ENCODE assay signal across 11 cellular contexts in genomic region chr20:25037288-25038102, GRCh38. TPM values are rescaled to one million over a fixed set of nuclear protein-coding genes. Genes with fewer than 3 reads are reported as not detected.
DNase-seq lines count a peak whose midpoint lies in the region; ATAC-seq and TF ChIP-seq lines count a peak whose summit lies in the region.
"Had no signal": no experiment of that assay in that cellular context is flagged by ENCODE, and none has a peak within 500 bp of the region (broad histone marks: within the 10 kb centered on the region; RNA-seq: fewer than 3 reads in every experiment).

No MANE protein-coding gene starts in this region.

- in situ Hi-C loops in KBM-7 (cut with MboI; ENCODE audit: low pct_unique_long_range_greater_than_20kb, low sequenced_read_pairs), result loop anchor here (25.0 kb wide), 1 partner anchor 350 kb away; the partner anchor contains the start of gene ABHD12
- in situ Hi-C loops in gastrocnemius medialis (cut with MboI; ENCODE audit: low sequenced_read_pairs in 4 of 4), result no loop called here

- no peaks in the 10 kb centered on the region for H3K27me3 ChIP-seq in CD4-positive, CD25-positive, alpha-beta regulatory T cell (ENCODE audit: control insufficient read depth, insufficient read depth, low read length)
- no peaks in the 10 kb centered on the region for H3K27me3 ChIP-seq in endodermal cell (ENCODE audit: control insufficient read depth, insufficient read depth, low read length, poor library complexity, severe bottlenecking)
- H3K27me3 ChIP-seq in gastrocnemius medialis, result no peaks in the 10 kb centered on the region
- H3K27me3 ChIP-seq: right lobe of liver had no signal

- H3K9ac ChIP-seq in endodermal cell (ENCODE audit: extremely low read depth, low read length, poor library complexity, severe bottlenecking), result no peak overlapping the region
- H3K9ac ChIP-seq: KMS-11 had no signal

- no peak for ATAC-seq in CD4-positive, CD25-positive, alpha-beta regulatory T cell (ENCODE audit: low read depth in 2 of 2)
- ATAC-seq in gastrocnemius medialis (no peak), HG03135 (IDR thresholded peaks at IDR 0.05; ENCODE audit: unreplicated experiment) (no peak), HG03571 (IDR thresholded peaks at IDR 0.05; ENCODE audit: unreplicated experiment) (no peak)
- ATAC-seq: right lobe of liver had no signal

- no peak overlapping the region for H3K4me3 ChIP-seq in CD4-positive, CD25-positive, alpha-beta regulatory T cell (ENCODE audit: low read depth, low read length)
- H3K4me3 ChIP-seq in endodermal cell (ENCODE audit: low read length) (no peak overlapping the region), gastrocnemius medialis (no peak overlapping the region)
- H3K4me3 ChIP-seq: right lobe of liver had no signal

- H3K4me1 Mint-ChIP-seq in CD4-positive, CD25-positive, alpha-beta regulatory T cell, result peaks cover 17 to 70% (median 40%) of the 10 kb centered on the region in 4 donors
- H3K4me1 Mint-ChIP-seq in endodermal cell, result no peaks in the 10 kb centered on the region

- H3K9me3 Mint-ChIP-seq in CD4-positive, CD25-positive, alpha-beta regulatory T cell, result no peaks in the 10 kb centered on the region
- no peaks in the 10 kb centered on the region for H3K9me3 Mint-ChIP-seq in endodermal cell

- H3K9me3 ChIP-seq in CD4-positive, CD25-positive, alpha-beta regulatory T cell (ENCODE audit: control insufficient read depth in 2 of 2, low read length in 2 of 2), result no peaks in the 10 kb centered on the region
- no peaks in the 10 kb centered on the region for H3K9me3 ChIP-seq in endodermal cell (ENCODE audit: control insufficient read depth, low read length)
- H3K9me3 ChIP-seq in gastrocnemius medialis, result no peaks in the 10 kb centered on the region
- H3K9me3 ChIP-seq: right lobe of liver had no signal

- no peak for TF ChIP-seq CTCF in endodermal cell (conservative IDR thresholded peaks at IDR 0.05)
- TF ChIP-seq CTCF in gastrocnemius medialis (IDR thresholded peaks at IDR 0.05 in 4 of 5, conservative IDR thresholded peaks at IDR 0.05 in 1 of 5), result no peak

- peak overlapping the region; percentile 93 to 98 (median 95) for H3K27ac Mint-ChIP-seq in CD4-positive, CD25-positive, alpha-beta regulatory T cell
- H3K27ac Mint-ChIP-seq in endodermal cell, result peak overlapping the region; percentile 20

- peaks cover 2% of the 10 kb centered on the region for H3K36me3 ChIP-seq in CD4-positive, CD25-positive, alpha-beta regulatory T cell (ENCODE audit: control insufficient read depth, insufficient read depth, low read length)
- H3K36me3 ChIP-seq in endodermal cell (ENCODE audit: control insufficient read depth, insufficient read depth, low read length), result no peaks in the 10 kb centered on the region
- H3K36me3 ChIP-seq in gastrocnemius medialis, result no peaks in the 10 kb centered on the region
- H3K36me3 ChIP-seq: right lobe of liver had no signal

- peaks cover 48% of the 10 kb centered on the region for H3K4me1 ChIP-seq in CD4-positive, CD25-positive, alpha-beta regulatory T cell (ENCODE audit: control insufficient read depth, insufficient read depth, low read length, poor library complexity, severe bottlenecking)
- H3K4me1 ChIP-seq in endodermal cell (ENCODE audit: control insufficient read depth, insufficient read depth, low read length) (no peaks in the 10 kb centered on the region), gastrocnemius medialis (peaks cover 85 to 91% of the 10 kb centered on the region in 2 donors)

- TF ChIP-seq POLR2A in gastrocnemius medialis (IDR thresholded peaks at IDR 0.05), result no peak

- intact Hi-C loops in gastrocnemius medialis (cut with DNase I; ENCODE audit: low total_unique reads), result no loop called here

- H3K36me3 Mint-ChIP-seq in CD4-positive, CD25-positive, alpha-beta regulatory T cell, result no peaks in the 10 kb centered on the region
- no peaks in the 10 kb centered on the region for H3K36me3 Mint-ChIP-seq in endodermal cell (ENCODE audit: low read depth)

- no peaks in the 10 kb centered on the region for H3K27me3 Mint-ChIP-seq in CD4-positive, CD25-positive, alpha-beta regulatory T cell
- H3K27me3 Mint-ChIP-seq in endodermal cell (ENCODE audit: insufficient read depth), result peaks cover 3% of the 10 kb centered on the region

- DNase-seq in CD4-positive, CD25-positive, alpha-beta regulatory T cell, result peak in 1 of 3 donors; percentile 58
- DNase-seq in KBM-7 (peak; percentile 58), endodermal cell (no peak), gastrocnemius medialis (no peak), anterior cingulate cortex (lab: John Stamatoyannopoulos, UW) (no peak)
- no peak for DNase-seq in effector CD8-positive, alpha-beta T cell (lab: John Stamatoyannopoulos, UW)
- DNase-seq: stimulated activated naive CD4-positive, alpha-beta T cell treated with Interleukin-2 at 50 U/mL for 16 hours had no signal

- H3K4me3 Mint-ChIP-seq in CD4-positive, CD25-positive, alpha-beta regulatory T cell, result peak overlapping the region; percentile 31 to 64 (median 51)
- H3K4me3 Mint-ChIP-seq in endodermal cell, result no peak overlapping the region

- WGBS in endodermal cell (ENCODE audit: insufficient coverage in 1 of 2, insufficient read length in 1 of 2), 2 experiments, result 90 to 96% methylated on average over 5 to 15 of the region's 15 CpGs

- peak overlapping the region; percentile 47 for H3K27ac ChIP-seq in CD4-positive, CD25-positive, alpha-beta regulatory T cell (ENCODE audit: insufficient read depth, low read length, poor library complexity, severe bottlenecking)
- H3K27ac ChIP-seq in endodermal cell (ENCODE audit: low read depth, low read length) (no peak overlapping the region), gastrocnemius medialis (peak overlapping the region; percentile 92 to 95 (median 95))
- H3K27ac ChIP-seq: KMS-11, right lobe of liver had no signal

RNA-seq across cellular contexts. Expression of gene ACSS1, which starts 20.4 kb away (rescaled TPM):
- total RNA-seq in CD4-positive, CD25-positive, alpha-beta regulatory T cell, result 38.7 TPM
- polyA plus RNA-seq in CD4-positive, CD25-positive, alpha-beta regulatory T cell, result 10 to 100 TPM; 39.8 to 47.3 (median 40.9) TPM
- total RNA-seq in endodermal cell, result under 1 TPM in 1 of 2 donors, not detected in 1; 0.22 TPM
- polyA plus RNA-seq in endodermal cell (2013, experiment 1 of 2), result 0.68 TPM
- polyA plus RNA-seq in endodermal cell (2013, experiment 2 of 2), result 0.50 TPM
- total RNA-seq in gastrocnemius medialis, result 10 to 100 TPM; 11.4 to 84.6 (median 11.8) TPM

RNA-seq across cellular contexts. Expression of gene VSX1, which starts 44.4 kb away (rescaled TPM):
- not detected for total RNA-seq in CD4-positive, CD25-positive, alpha-beta regulatory T cell
- not detected for polyA plus RNA-seq in CD4-positive, CD25-positive, alpha-beta regulatory T cell
- total RNA-seq in endodermal cell (not detected), gastrocnemius medialis (1 to 10 TPM in 1 of 4 donors, under 1 TPM in 1, not detected in 2; 0.20 to 3.0 TPM)
- polyA plus RNA-seq in endodermal cell (2013, experiment 1 of 2), result 0.39 TPM
- not detected for polyA plus RNA-seq in endodermal cell (2013, experiment 2 of 2)

RNA-seq across cellular contexts. Expression of gene APMAP, which starts 44.9 kb away (rescaled TPM):
- total RNA-seq in CD4-positive, CD25-positive, alpha-beta regulatory T cell, result 28.2 TPM
- 10 to 100 TPM; 68.4 to 83.2 (median 72.4) TPM for polyA plus RNA-seq in CD4-positive, CD25-positive, alpha-beta regulatory T cell
- total RNA-seq in endodermal cell, result 10 to 100 TPM; 60.2 to 65.6 TPM
- polyA plus RNA-seq in endodermal cell (2013, experiment 1 of 2), result 76.8 TPM
- polyA plus RNA-seq in endodermal cell (2013, experiment 2 of 2), result 70.0 TPM
- total RNA-seq in gastrocnemius medialis, result 100 to 1,000 TPM in 1 of 4 donors, 10 to 100 TPM in 3; 24.2 to 108 (median 29.3) TPM

Comparison
In these comparisons a context has a peak if more than half of its experiments do, and no peak if none do; other contexts are left out.
1. RNA of gene ACSS1, which starts 20.4 kb away (total RNA-seq): 38.7 TPM in CD4-positive, CD25-positive, alpha-beta regulatory T cell (single experiment) and 11.4 to 84.6 TPM in gastrocnemius medialis; 0.22 TPM in endodermal cell; every median in the first group is over 10 times any median in the second.